21 cellular contexts compared by ENCODE assay signal in the genomic region with DNA sequence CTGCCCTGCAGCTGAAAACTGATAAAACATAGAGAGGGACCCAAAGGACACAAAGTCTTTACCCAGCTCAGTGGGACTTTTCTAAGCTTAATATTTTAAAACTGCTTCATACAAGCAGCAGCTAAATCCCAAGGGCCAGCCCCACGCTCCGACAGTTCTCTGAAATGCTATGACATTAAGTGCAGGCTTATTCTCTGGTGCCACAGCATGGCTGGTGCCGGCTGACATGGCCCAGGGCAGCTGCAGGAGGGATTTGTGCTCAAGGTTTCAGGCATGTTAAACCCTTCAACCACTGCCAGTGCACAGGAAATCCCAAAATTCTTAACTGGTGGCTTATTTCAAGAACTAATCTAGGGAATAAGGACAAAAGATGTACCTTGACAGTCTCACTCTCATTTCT.
DNase-seq lines count a peak whose midpoint lies in the region; ATAC-seq and TF ChIP-seq lines count a peak whose summit lies in the region.
"Had no signal": no experiment of that assay in that cellular context is flagged by ENCODE, and none has a peak within 500 bp of the region (broad histone marks: within the 10 kb centered on the region; RNA-seq: fewer than 3 reads in every experiment).

No MANE protein-coding gene starts in this region.

- DNase-seq in D341Med (ENCODE audit: low spot score) (peak; percentile 82), WERI-Rb-1 (peak; percentile 56), left ventricle myocardium inferior (no peak), neural progenitor cell (ENCODE audit: low spot score) (no peak), NCI-H748 (lab: John Stamatoyannopoulos, UW; ENCODE audit: unreplicated experiment) (no peak), NCI-H146 treated with DMSO at 0.1 percent for 48 hours (lab: John Stamatoyannopoulos, UW; ENCODE audit: unreplicated experiment) (no peak)
- DNase-seq: ACHN; C1 segment of cervical spinal cord; Calu3; CD8-positive, alpha-beta memory T cell; MV-4-11; NCI-H187; NCI-H226; NCI-H510A treated with DMSO at 0.1 percent for 48 hours; NCI-H774; Peyer's patch had no signal

- H3K36me3 ChIP-seq in WERI-Rb-1 (no peaks in the 10 kb centered on the region), left ventricle myocardium inferior (no peaks in the 10 kb centered on the region), neural progenitor cell (no peaks in the 10 kb centered on the region)
- H3K36me3 ChIP-seq: HAP-1, Peyer's patch had no signal

- H3K27me3 Mint-ChIP-seq in neural progenitor cell (ENCODE audit: insufficient read depth, low read depth): peaks cover 2% of the 10 kb centered on the region
- H3K27me3 Mint-ChIP-seq: CD8-positive, alpha-beta memory T cell; IgD-negative memory B cell had no signal

- TF ChIP-seq CTCF in WERI-Rb-1 (IDR thresholded peaks at IDR 0.05; ENCODE audit: low read depth, low read length) (no peak), left ventricle myocardium inferior (IDR thresholded peaks at IDR 0.05; ENCODE audit: borderline replicate concordance) (no peak), neural progenitor cell (IDR thresholded peaks at IDR 0.05) (no peak)

- no peaks in the 10 kb centered on the region for H3K9me3 ChIP-seq in WERI-Rb-1 (ENCODE audit: severe bottlenecking)
- no peaks in the 10 kb centered on the region for H3K9me3 ChIP-seq in left ventricle myocardium inferior (replicated peaks)
- H3K9me3 ChIP-seq in neural progenitor cell (ENCODE audit: low read depth): no peaks in the 10 kb centered on the region
- H3K9me3 ChIP-seq: HAP-1, Peyer's patch had no signal

- no peak overlapping the region for H3K4me3 ChIP-seq in WERI-Rb-1 (ENCODE audit: low read depth, low read length)
- no peak overlapping the region for H3K4me3 ChIP-seq in left ventricle myocardium inferior
- no peak overlapping the region for H3K4me3 ChIP-seq in neural progenitor cell
- H3K4me3 ChIP-seq: GM23338, HAP-1, Peyer's patch had no signal

- H3F3A ChIP-seq in neural progenitor cell (ENCODE audit: low read depth): no peaks in the 10 kb centered on the region

- no peaks in the 10 kb centered on the region for H3K36me3 Mint-ChIP-seq in neural progenitor cell
- H3K36me3 Mint-ChIP-seq: CD8-positive, alpha-beta memory T cell; IgD-negative memory B cell had no signal

- H3K27ac ChIP-seq in WERI-Rb-1 (no peak overlapping the region), left ventricle myocardium inferior (replicated peaks) (peak overlapping the region; percentile 30), neural progenitor cell (no peak overlapping the region)
- H3K27ac ChIP-seq: Peyer's patch had no signal

- H3K9me3 Mint-ChIP-seq in neural progenitor cell: no peaks in the 10 kb centered on the region
- H3K9me3 Mint-ChIP-seq: CD8-positive, alpha-beta memory T cell; GM23338; IgD-negative memory B cell had no signal

- peak overlapping the region; percentile 62 for H3K27ac Mint-ChIP-seq in neural progenitor cell
- H3K27ac Mint-ChIP-seq: CD8-positive, alpha-beta memory T cell; GM23338; IgD-negative memory B cell had no signal

- peaks cover 56% of the 10 kb centered on the region for H3K4me1 ChIP-seq in left ventricle myocardium inferior
- H3K4me1 ChIP-seq in neural progenitor cell: peaks cover 10% of the 10 kb centered on the region
- H3K4me1 ChIP-seq: Peyer's patch had no signal

- H3K27me3 ChIP-seq in WERI-Rb-1 (ENCODE audit: insufficient read depth, low read depth, severe bottlenecking) (no peaks in the 10 kb centered on the region), left ventricle myocardium inferior (ENCODE audit: low read depth) (no peaks in the 10 kb centered on the region), neural progenitor cell (no peaks in the 10 kb centered on the region)
- H3K27me3 ChIP-seq: Peyer's patch had no signal

- intact Hi-C loops in left ventricle myocardium inferior (cut with micrococcal nuclease): no loop called here

- peaks cover 49% of the 10 kb centered on the region for H3K79me2 ChIP-seq in neural progenitor cell (ENCODE audit: low read depth)

- ATAC-seq in HG03432 (IDR thresholded peaks at IDR 0.05; ENCODE audit: unreplicated experiment): no peak
- no peak for ATAC-seq in HG02623 (IDR thresholded peaks at IDR 0.05; ENCODE audit: unreplicated experiment)
- ATAC-seq: GM23338 had no signal

- peaks cover 11% of the 10 kb centered on the region for H4K20me1 ChIP-seq in neural progenitor cell (ENCODE audit: low read depth)

- no peak overlapping the region for H3K4me3 Mint-ChIP-seq in neural progenitor cell
- H3K4me3 Mint-ChIP-seq: CD8-positive, alpha-beta memory T cell; GM23338; IgD-negative memory B cell had no signal

- H3K4me2 ChIP-seq in neural progenitor cell: no peak overlapping the region
- H3K4me2 ChIP-seq: GM23338 had no signal

- H3K9ac ChIP-seq in neural progenitor cell: no peak overlapping the region

- H2AFZ ChIP-seq in neural progenitor cell (replicated peaks): no peak overlapping the region
- H2AFZ ChIP-seq: GM23338 had no signal

- peaks cover 64% of the 10 kb centered on the region for H3K4me1 Mint-ChIP-seq in neural progenitor cell
- H3K4me1 Mint-ChIP-seq: CD8-positive, alpha-beta memory T cell; IgD-negative memory B cell had no signal

Comparison
In these comparisons a context has a peak if more than half of its experiments do, and no peak if none do; other contexts are left out.
1. DNase-seq: peak in D341Med (single experiment) and WERI-Rb-1 (single experiment); none in left ventricle myocardium inferior (single experiment), neural progenitor cell (single experiment), NCI-H748 (single experiment) and NCI-H146 treated with DMSO at 0.1 percent for 48 hours (single experiment).